In genomic region chr1:165143437-165144065, GRCh38 we compare ENCODE assay signal across 8 cellular contexts.
DNase-seq lines count a peak whose midpoint lies in the region; ATAC-seq and TF ChIP-seq lines count a peak whose summit lies in the region.

No MANE protein-coding gene starts in this region.

- peak; percentile 47 for TF ChIP-seq CTCF in mesothelial cell of epicardium (IDR thresholded peaks at IDR 0.05; ENCODE audit: unreplicated experiment)

- no peaks in the 10 kb centered on the region for H3K9me3 Mint-ChIP-seq in activated T-cell treated with anti-CD3 and anti-CD28 coated beads, Interleukin-2, amount 50 U/mL, for 72 hours
- H3K9me3 Mint-ChIP-seq in mesothelial cell of epicardium = no peaks in the 10 kb centered on the region

- H3K36me3 Mint-ChIP-seq in activated T-cell treated with anti-CD3 and anti-CD28 coated beads, Interleukin-2, amount 50 U/mL, for 72 hours (ENCODE audit: insufficient read depth in 2 of 2) = no peaks in the 10 kb centered on the region
- H3K36me3 Mint-ChIP-seq in mesothelial cell of epicardium = no peaks in the 10 kb centered on the region

- H3K4me1 Mint-ChIP-seq in activated T-cell treated with anti-CD3 and anti-CD28 coated beads, Interleukin-2, amount 50 U/mL, for 72 hours (ENCODE audit: low read depth) = peaks cover 8% of the 10 kb centered on the region
- no peaks in the 10 kb centered on the region for H3K4me1 Mint-ChIP-seq in mesothelial cell of epicardium

- peak; percentile 22 for DNase-seq in ELF-1 (ENCODE audit: low read depth, low spot score)
- DNase-seq in Kasumi-1 (lab: John Stamatoyannopoulos, UW) = peak; percentile 50 to 58
- peak; percentile 27 to 35 for DNase-seq in activated T-cell treated with anti-CD3 and anti-CD28 coated beads, Interleukin-2, amount 50 U/mL, for 72 hours
- no peak for DNase-seq in mesothelial cell of epicardium (ENCODE audit: low spot score in 2 of 2, unreplicated experiment in 2 of 2)
- no peak for DNase-seq in RKO (ENCODE audit: low spot score)
- no peak for DNase-seq in activated CD4-positive, CD25-positive, alpha-beta regulatory T cell (lab: John Stamatoyannopoulos, UW)

- H3K27me3 Mint-ChIP-seq in activated T-cell treated with anti-CD3 and anti-CD28 coated beads, Interleukin-2, amount 50 U/mL, for 72 hours (ENCODE audit: low read depth) = peaks cover 37% of the 10 kb centered on the region
- peaks cover 93% of the 10 kb centered on the region for H3K27me3 Mint-ChIP-seq in mesothelial cell of epicardium (ENCODE audit: low read depth)

- no peak overlapping the region for H3K4me3 Mint-ChIP-seq in activated T-cell treated with anti-CD3 and anti-CD28 coated beads, Interleukin-2, amount 50 U/mL, for 72 hours
- H3K4me3 Mint-ChIP-seq in mesothelial cell of epicardium = no peak overlapping the region

- no peak for ATAC-seq in activated T-cell treated with anti-CD3 and anti-CD28 coated beads, Interleukin-2, amount 50 U/mL, for 72 hours (replicated peaks in 1 of 2)
- ATAC-seq in GM21717 (IDR thresholded peaks at IDR 0.05; ENCODE audit: unreplicated experiment) (no peak), GM18517 (IDR thresholded peaks at IDR 0.05; ENCODE audit: unreplicated experiment) (no peak)

- no peak overlapping the region for H3K27ac Mint-ChIP-seq in activated T-cell treated with anti-CD3 and anti-CD28 coated beads, Interleukin-2, amount 50 U/mL, for 72 hours
- no peak overlapping the region for H3K27ac Mint-ChIP-seq in mesothelial cell of epicardium

Comparison
In these comparisons a context has a peak if more than half of its experiments do, and no peak if none do; other contexts are left out.
1. DNase-seq: peak in ELF-1 (single experiment), Kasumi-1 (2 of 2) and activated T-cell treated with anti-CD3 and anti-CD28 coated beads, Interleukin-2, amount 50 U/mL, for 72 hours (2 of 2); none in mesothelial cell of epicardium (0 of 2), RKO (single experiment) and activated CD4-positive, CD25-positive, alpha-beta regulatory T cell (0 of 4).